8 cellular contexts compared by ENCODE assay signal in genomic region chr12:55831407-55831880, GRCh38. TPM values are rescaled to one million over a fixed set of nuclear protein-coding genes. Genes with fewer than 3 reads are reported as not detected.
DNase-seq lines count a peak whose midpoint lies in the region; ATAC-seq, FAIRE-seq and TF ChIP-seq lines count a peak whose summit lies in the region.
"Had no signal": no experiment of that assay in that cellular context is flagged by ENCODE, and none has a peak within 500 bp of the region (broad histone marks: within the 10 kb centered on the region; RNA-seq: fewer than 3 reads in every experiment).

No MANE protein-coding gene starts in this region.

- no peaks in the 10 kb centered on the region for H3K9me3 ChIP-seq in HUES64 (ENCODE audit: insufficient read depth, low read depth, low read length)
- H3K9me3 ChIP-seq in keratinocyte (ENCODE audit: control insufficient read depth, low read depth, low read length) = no peaks in the 10 kb centered on the region

- peaks cover 33% of the 10 kb centered on the region for H3K4me1 Mint-ChIP-seq in activated naive CD8-positive, alpha-beta T cell treated with anti-CD3 and anti-CD28 coated beads, Interleukin-2, amount 50 U/mL, for 24 hours
- H3K4me1 Mint-ChIP-seq in stimulated activated memory B cell treated with anti-CD40 and anti-IgM and Interleukin-4, amounts not matched to agents 10 μg/mL and 1 μg/mL and 100 μg/mL, for 72 hours = peaks cover 37% of the 10 kb centered on the region

- peak overlapping the region; percentile 99 for H3K4me3 Mint-ChIP-seq in activated naive CD8-positive, alpha-beta T cell treated with anti-CD3 and anti-CD28 coated beads, Interleukin-2, amount 50 U/mL, for 24 hours
- H3K4me3 Mint-ChIP-seq in stimulated activated memory B cell treated with anti-CD40 and anti-IgM and Interleukin-4, amounts not matched to agents 10 μg/mL and 1 μg/mL and 100 μg/mL, for 72 hours = peak overlapping the region; percentile 92

- H3K4me3 ChIP-seq in HUES64 (ENCODE audit: low read length) (peak overlapping the region; percentile 91), keratinocyte (ENCODE audit: control insufficient read depth in 2 of 3, extremely low read depth in 1 of 3, insufficient read depth in 2 of 3, low read depth in 1 of 3, low read length in 3 of 3) (peak overlapping the region; percentile 88 to 98 (median 93))

- dilution Hi-C loops in keratinocyte (cut with MboI; ENCODE audit: extremely low pct_ligation_motif_present, low sequenced_read_pairs) = no loop called here

- H3K9ac ChIP-seq in HUES64 (ENCODE audit: low read depth, low read length) (peak overlapping the region; percentile 93), keratinocyte (ENCODE audit: control insufficient read depth, extremely low read depth, insufficient read depth, low read length) (peak overlapping the region; percentile 84)

- no peak for TF ChIP-seq CTCF in keratinocyte (optimal IDR thresholded peaks at IDR 0.05 in 1 of 3, IDR thresholded peaks at IDR 0.05 in 1 of 3, conservative IDR thresholded peaks at IDR 0.05 in 1 of 3; ENCODE audit: extremely low read depth in 1 of 3, insufficient read depth in 2 of 3, low read length in 3 of 3)

- H3K36me3 ChIP-seq in HUES64 (ENCODE audit: insufficient read depth, low read length) = peaks cover 9% of the 10 kb centered on the region; the same call in 1 of the 2 replicates
- H3K36me3 ChIP-seq in keratinocyte (ENCODE audit: control insufficient read depth in 2 of 2, extremely low read depth in 1 of 2, insufficient read depth in 2 of 2, low read length in 2 of 2) = peaks cover 0 to 3% of the 10 kb centered on the region in 2 experiments

- WGBS in HUES64 = 40% methylated on average over 1 of the region's 1 CpG

- no peak for ATAC-seq in activated naive CD8-positive, alpha-beta T cell treated with anti-CD3 and anti-CD28 coated beads, Interleukin-2, amount 50 U/mL, for 24 hours
- ATAC-seq in stimulated activated memory B cell treated with anti-CD40 and anti-IgM and Interleukin-4, amounts not matched to agents 10 μg/mL and 1 μg/mL and 100 μg/mL, for 72 hours = no peak

- peaks cover 11% of the 10 kb centered on the region for H3K36me3 Mint-ChIP-seq in activated naive CD8-positive, alpha-beta T cell treated with anti-CD3 and anti-CD28 coated beads, Interleukin-2, amount 50 U/mL, for 24 hours (ENCODE audit: low read depth)
- H3K36me3 Mint-ChIP-seq in stimulated activated memory B cell treated with anti-CD40 and anti-IgM and Interleukin-4, amounts not matched to agents 10 μg/mL and 1 μg/mL and 100 μg/mL, for 72 hours = peaks cover 17% of the 10 kb centered on the region

- no peaks in the 10 kb centered on the region for H3K9me3 Mint-ChIP-seq in activated naive CD8-positive, alpha-beta T cell treated with anti-CD3 and anti-CD28 coated beads, Interleukin-2, amount 50 U/mL, for 24 hours
- no peaks in the 10 kb centered on the region for H3K9me3 Mint-ChIP-seq in stimulated activated memory B cell treated with anti-CD40 and anti-IgM and Interleukin-4, amounts not matched to agents 10 μg/mL and 1 μg/mL and 100 μg/mL, for 72 hours

- H3K9me1 ChIP-seq in keratinocyte (ENCODE audit: control insufficient read depth, extremely low read depth, insufficient read depth, low read length) = peaks cover 3% of the 10 kb centered on the region

- H3K27ac Mint-ChIP-seq in activated naive CD8-positive, alpha-beta T cell treated with anti-CD3 and anti-CD28 coated beads, Interleukin-2, amount 50 U/mL, for 24 hours = no peak overlapping the region
- H3K27ac Mint-ChIP-seq in stimulated activated memory B cell treated with anti-CD40 and anti-IgM and Interleukin-4, amounts not matched to agents 10 μg/mL and 1 μg/mL and 100 μg/mL, for 72 hours = no peak overlapping the region

- H3K4me2 ChIP-seq in keratinocyte (ENCODE audit: control insufficient read depth, extremely low read depth, insufficient read depth, low read depth, low read length) = peak overlapping the region; percentile 98

- no peak for DNase-seq in activated naive CD8-positive, alpha-beta T cell treated with anti-CD3 and anti-CD28 coated beads, Interleukin-2, amount 50 U/mL, for 24 hours
- DNase-seq in keratinocyte (ENCODE audit: low read depth, low spot score) = no peak
- no peak for DNase-seq in H4 (ENCODE audit: low spot score)
- DNase-seq in NCI-H2081 (lab: John Stamatoyannopoulos, UW) = no peak
- DNase-seq in GM19240 (ENCODE audit: insufficient read length, low spot score) = no peak
- DNase-seq: NCI-H69 had no signal

- peaks cover 27% of the 10 kb centered on the region for H3K79me2 ChIP-seq in keratinocyte (ENCODE audit: control insufficient read depth, insufficient read depth, low read length)

- H4K20me1 ChIP-seq in keratinocyte (ENCODE audit: control insufficient read depth, extremely low read depth, insufficient read depth, low read length) = no peaks in the 10 kb centered on the region

- H3K4me1 ChIP-seq in HUES64 (ENCODE audit: insufficient read depth, low read length) (peaks cover 18% of the 10 kb centered on the region; the same call in 1 of the 2 replicates), keratinocyte (ENCODE audit: control insufficient read depth, extremely low read depth, insufficient read depth, low read length) (peaks cover 27% of the 10 kb centered on the region)

- H3K27me3 ChIP-seq in HUES64 (ENCODE audit: insufficient read depth, low read length) = no peaks in the 10 kb centered on the region
- H3K27me3 ChIP-seq in keratinocyte (ENCODE audit: control insufficient read depth, extremely low read depth, insufficient read depth, low read length) = no peaks in the 10 kb centered on the region

- no peak for FAIRE-seq in keratinocyte (lab: Jason Lieb, UNC)

- H3K27ac ChIP-seq in HUES64 (ENCODE audit: low read depth, low read length) (peak overlapping the region; percentile 95), keratinocyte (ENCODE audit: control insufficient read depth, insufficient read depth, low read length) (no peak overlapping the region)

- no peaks in the 10 kb centered on the region for H3K27me3 Mint-ChIP-seq in activated naive CD8-positive, alpha-beta T cell treated with anti-CD3 and anti-CD28 coated beads, Interleukin-2, amount 50 U/mL, for 24 hours
- no peaks in the 10 kb centered on the region for H3K27me3 Mint-ChIP-seq in stimulated activated memory B cell treated with anti-CD40 and anti-IgM and Interleukin-4, amounts not matched to agents 10 μg/mL and 1 μg/mL and 100 μg/mL, for 72 hours

- peak overlapping the region; percentile 70 for H2AFZ ChIP-seq in keratinocyte (ENCODE audit: control insufficient read depth, low read length)

RNA-seq across cellular contexts. Expression of gene DNAJC14, which starts 2.1 kb away (rescaled TPM):
- 20.3 TPM for polyA plus RNA-seq in HUES64 (2013, experiment 1 of 2)
- 23.0 TPM for polyA plus RNA-seq in HUES64 (2013, experiment 2 of 2)
- polyA plus RNA-seq in keratinocyte = 6.1 to 8.5 TPM (median 7.7 TPM) in 3 replicates
- polyA plus RNA-seq in keratinocyte (2011; ENCODE audit: low read depth) = 5.6 TPM
- polyA plus RNA-seq in keratinocyte (2011; cell fraction: cytosol; rRNA removed) = 7.6 and 9.4 TPM in 2 replicates
- 14.4 and 17.6 TPM in 2 replicates for polyA plus RNA-seq in keratinocyte (2011; cell fraction: nucleus; rRNA removed)
- 9.4 and 17.2 TPM in 2 replicates for polyA plus RNA-seq in keratinocyte (2012; ENCODE audit: low replicate concordance)
- 3.1 to 18.7 TPM (median 4.1 TPM) in 3 replicates for polyA minus RNA-seq in keratinocyte
- polyA minus RNA-seq in keratinocyte (2011; cell fraction: cytosol; rRNA and poly(A)+ RNA removed) = 5.0 TPM
- polyA minus RNA-seq in keratinocyte (2011; cell fraction: nucleus; rRNA and poly(A)+ RNA removed) = 3.7 and 10.3 TPM in 2 replicates
- total RNA-seq in H4 (2014; rRNA removed; shearing (Covaris generic)) = 35.6 and 43.6 TPM in 2 replicates

RNA-seq across cellular contexts. Expression of gene MMP19, which starts 11.3 kb away (rescaled TPM):
- polyA plus RNA-seq in HUES64 (2013, experiment 1 of 2) = 2.4 TPM
- 2.7 TPM for polyA plus RNA-seq in HUES64 (2013, experiment 2 of 2)
- polyA plus RNA-seq in keratinocyte = 2.2 to 4.1 TPM (median 2.7 TPM) in 3 replicates
- polyA plus RNA-seq in keratinocyte (2011; ENCODE audit: low read depth) = 0.35 TPM
- polyA plus RNA-seq in keratinocyte (2011; cell fraction: cytosol; rRNA removed) = 1.1 and 1.6 TPM in 2 replicates
- polyA plus RNA-seq in keratinocyte (2011; cell fraction: nucleus; rRNA removed) = 5.9 and 6.9 TPM in 2 replicates
- polyA plus RNA-seq in keratinocyte (2012; ENCODE audit: low replicate concordance) = 0.49 and 3.8 TPM in 2 replicates
- 1.1 to 4.0 TPM (median 1.2 TPM) in 3 replicates for polyA minus RNA-seq in keratinocyte
- polyA minus RNA-seq in keratinocyte (2011; cell fraction: cytosol; rRNA and poly(A)+ RNA removed) = not detected
- 2.1 and 3.0 TPM in 2 replicates for polyA minus RNA-seq in keratinocyte (2011; cell fraction: nucleus; rRNA and poly(A)+ RNA removed)
- 0.37 and 2.0 TPM in 2 replicates for total RNA-seq in H4 (2014; rRNA removed; shearing (Covaris generic))

RNA-seq across cellular contexts. Expression of gene ORMDL2, which starts 13.6 kb away (rescaled TPM):
- polyA plus RNA-seq in HUES64 (2013, experiment 1 of 2) = 31.4 TPM
- 30.3 TPM for polyA plus RNA-seq in HUES64 (2013, experiment 2 of 2)
- polyA plus RNA-seq in keratinocyte = 108 to 129 TPM (median 114 TPM) in 3 replicates
- 63.5 TPM for polyA plus RNA-seq in keratinocyte (2011; ENCODE audit: low read depth)
- polyA plus RNA-seq in keratinocyte (2011; cell fraction: cytosol; rRNA removed) = 100 and 171 TPM in 2 replicates
- polyA plus RNA-seq in keratinocyte (2011; cell fraction: nucleus; rRNA removed) = 105 and 110 TPM in 2 replicates
- polyA plus RNA-seq in keratinocyte (2012; ENCODE audit: low replicate concordance) = 132 and 146 TPM in 2 replicates
- polyA minus RNA-seq in keratinocyte = 124 to 182 TPM (median 134 TPM) in 3 replicates
- polyA minus RNA-seq in keratinocyte (2011; cell fraction: cytosol; rRNA and poly(A)+ RNA removed) = 51.4 TPM
- polyA minus RNA-seq in keratinocyte (2011; cell fraction: nucleus; rRNA and poly(A)+ RNA removed) = 22.3 and 42.8 TPM in 2 replicates
- 35.9 and 37.2 TPM in 2 replicates for total RNA-seq in H4 (2014; rRNA removed; shearing (Covaris generic))

RNA-seq across cellular contexts. Expression of gene SARNP, which starts 13.9 kb away (rescaled TPM):
- polyA plus RNA-seq in HUES64 (2013, experiment 1 of 2) = 143 TPM
- 155 TPM for polyA plus RNA-seq in HUES64 (2013, experiment 2 of 2)
- polyA plus RNA-seq in keratinocyte = 117 to 168 TPM (median 119 TPM) in 3 replicates
- polyA plus RNA-seq in keratinocyte (2011; ENCODE audit: low read depth) = 133 TPM
- 130 and 221 TPM in 2 replicates for polyA plus RNA-seq in keratinocyte (2011; cell fraction: cytosol; rRNA removed)
- 66.9 and 91.2 TPM in 2 replicates for polyA plus RNA-seq in keratinocyte (2011; cell fraction: nucleus; rRNA removed)
- 74.4 and 117 TPM in 2 replicates for polyA plus RNA-seq in keratinocyte (2012; ENCODE audit: low replicate concordance)
- polyA minus RNA-seq in keratinocyte = 10.2 to 45.4 TPM (median 20.8 TPM) in 3 replicates
- polyA minus RNA-seq in keratinocyte (2011; cell fraction: cytosol; rRNA and poly(A)+ RNA removed) = 24.0 TPM
- polyA minus RNA-seq in keratinocyte (2011; cell fraction: nucleus; rRNA and poly(A)+ RNA removed) = 9.4 and 20.0 TPM in 2 replicates
- total RNA-seq in H4 (2014; rRNA removed; shearing (Covaris generic)) = 131 and 170 TPM in 2 replicates
